16 cellular contexts compared by ENCODE assay signal in genomic region chr2:36586672-36587071, GRCh38. TPM values are rescaled to one million over a fixed set of nuclear protein-coding genes. Genes with fewer than 3 reads are reported as not detected.
DNase-seq lines count a peak whose midpoint lies in the region; ATAC-seq, FAIRE-seq and TF ChIP-seq lines count a peak whose summit lies in the region.
"Had no signal": no experiment of that assay in that cellular context is flagged by ENCODE, and none has a peak within 500 bp of the region (broad histone marks: within the 10 kb centered on the region; RNA-seq: fewer than 3 reads in every experiment).

No MANE protein-coding gene starts in this region.

- peak overlapping the region; percentile 27; the same call in 1 of the 2 replicates for H3K18ac ChIP-seq in IMR-90 (ENCODE audit: low read depth, low read length)

- ATAC-seq in IMR-90 (ENCODE audit: low read depth) (no peak), K562 (no peak), psoas muscle (no peak), GM18519 (IDR thresholded peaks at IDR 0.05; ENCODE audit: low FRiP score, unreplicated experiment) (no peak)
- ATAC-seq: GM23338, HCT116 had no signal

- no peak overlapping the region for H3K27ac ChIP-seq in IMR-90 (ENCODE audit: insufficient read depth, low read length)
- no peak overlapping the region for H3K27ac ChIP-seq in K562 (ENCODE audit: extremely low read depth, low read depth, low read length)
- H3K27ac ChIP-seq in psoas muscle, result peak overlapping the region; percentile 97

- H3K9me1 ChIP-seq in IMR-90 (ENCODE audit: insufficient read depth, low read length) (peaks cover 14% of the 10 kb centered on the region), K562 (ENCODE audit: control insufficient read depth, insufficient read depth, low read length) (no peaks in the 10 kb centered on the region)

- no peak for TF ChIP-seq POLR2A in IMR-90 (IDR thresholded peaks at IDR 0.05; ENCODE audit: low read depth, low read length)
- TF ChIP-seq POLR2A in K562 (conservative IDR thresholded peaks at IDR 0.05), result no peak

- no peak overlapping the region for H4K91ac ChIP-seq in IMR-90 (ENCODE audit: insufficient read depth, low read depth, low read length)

- TF ChIP-seq CTCF in IMR-90 (conservative IDR thresholded peaks at IDR 0.05; ENCODE audit: low read depth, low read length), result no peak
- TF ChIP-seq CTCF in K562 (IDR thresholded peaks at IDR 0.05 in 2 of 3, conservative IDR thresholded peaks at IDR 0.05 in 1 of 3; ENCODE audit: insufficient read depth in 2 of 3, low read depth in 1 of 3, low read length in 3 of 3), result no peak
- TF ChIP-seq CTCF in psoas muscle (IDR thresholded peaks at IDR 0.05), result no peak

- POLR2A ChIA-PET in IMR-90 (lab: Charles Lee; ENCODE audit: unreplicated experiment) (no interaction called here), K562 (lab: Yijun Ruan, JAX) (no interaction called here)

- H2BK5ac ChIP-seq in IMR-90 (ENCODE audit: low read depth, low read length, poor library complexity, severe bottlenecking), result no peak overlapping the region

- no peak overlapping the region for H3K56ac ChIP-seq in IMR-90 (ENCODE audit: extremely low read depth, insufficient read depth, low read length)

- H3K27me3 ChIP-seq in IMR-90 (ENCODE audit: control insufficient read depth, insufficient read depth, low read length) (no peaks in the 10 kb centered on the region), K562 (ENCODE audit: control insufficient read depth in 2 of 2, insufficient read depth in 2 of 2, low read length in 2 of 2) (no peaks in the 10 kb centered on the region), psoas muscle (ENCODE audit: insufficient read depth in 3 of 3, low read length in 2 of 3) (no peaks in the 10 kb centered on the region)

- H3K4ac ChIP-seq in IMR-90 (ENCODE audit: low read depth, low read length), result no peak overlapping the region

- no peak overlapping the region for H4K8ac ChIP-seq in IMR-90 (ENCODE audit: low read depth in 2 of 2, low read length in 2 of 2)

- H3K9ac ChIP-seq in IMR-90 (ENCODE audit: low read depth, low read length), result no peak overlapping the region
- no peak overlapping the region for H3K9ac ChIP-seq in K562 (ENCODE audit: insufficient read depth in 1 of 2, low read depth in 2 of 2, low read length in 2 of 2)

- H3K4me2 ChIP-seq in IMR-90 (ENCODE audit: low read depth, low read length) (no peak overlapping the region), K562 (ENCODE audit: insufficient read depth, low read length) (no peak overlapping the region)
- H3K4me2 ChIP-seq: GM23338 had no signal

- no peak overlapping the region for H2AK5ac ChIP-seq in IMR-90 (ENCODE audit: low read depth, low read length)

- dilution Hi-C loops in IMR-90 (cut with HindIII; ENCODE audit: low sequenced_read_pairs, unreplicated experiment), result no loop called here

- no peak overlapping the region for H2BK120ac ChIP-seq in IMR-90 (ENCODE audit: low read depth, low read length)

- H2AFZ ChIP-seq in IMR-90 (replicated peaks; ENCODE audit: low read length, poor library complexity) (no peak overlapping the region), K562 (ENCODE audit: low read depth, low read length) (no peak overlapping the region)
- H2AFZ ChIP-seq: GM23338 had no signal

- no peak overlapping the region for H2AK9ac ChIP-seq in IMR-90 (replicated peaks; ENCODE audit: low read depth, low read length, poor library complexity)

- TF ChIP-seq RAD21 in IMR-90 (IDR thresholded peaks at IDR 0.05; ENCODE audit: low read length) (no peak), K562 (CRISPR knock-in tag; conservative IDR thresholded peaks at IDR 0.05 in 1 of 2, IDR thresholded peaks at IDR 0.05 in 1 of 2) (no peak)

- in situ Hi-C loops in IMR-90 (cut with MboI; ENCODE audit: low sequenced_read_pairs), result no loop called here
- in situ Hi-C loops in K562 (cut with MboI), result no loop called here

- WGBS in IMR-90 (ENCODE audit: extremely low coverage in 2 of 2, insufficient read length in 1 of 2), 2 experiments, result 100% methylated on average over 2 of the region's 6 CpGs; no CpG with 5 or more reads in 1 of the 2 experiments
- 89% methylated on average over 6 of the region's 6 CpGs for WGBS in K562 (ENCODE audit: insufficient coverage, low coverage, missing lambda C conversion rate)
- WGBS in psoas muscle, 3 donors, result 84 to 91% (median 85%) methylated on average over 6 of the region's 6 CpGs

- H2BK20ac ChIP-seq in IMR-90 (ENCODE audit: low read depth, low read length), result no peak overlapping the region

- no peak overlapping the region for H3K23ac ChIP-seq in IMR-90 (ENCODE audit: low read depth, low read length)

- intact Hi-C loops in IMR-90 (cut with micrococcal nuclease), result no loop called here
- intact Hi-C loops in K562 (cut with micrococcal nuclease), result no loop called here
- intact Hi-C loops in psoas muscle (cut with DNase I), result no loop called here

- no peaks in the 10 kb centered on the region for H3K9me3 ChIP-seq in IMR-90 (ENCODE audit: control insufficient read depth, insufficient read depth, low read length)
- H3K9me3 ChIP-seq in K562 (replicated peaks; ENCODE audit: control insufficient read depth, insufficient read depth, low read depth, low read length), result no peaks in the 10 kb centered on the region
- no peaks in the 10 kb centered on the region for H3K9me3 ChIP-seq in psoas muscle

- H3K79me2 ChIP-seq in K562 (ENCODE audit: control insufficient read depth, insufficient read depth, low read length), result peaks cover 4% of the 10 kb centered on the region; the same call in 1 of the 3 replicates

- H3K36me3 ChIP-seq in IMR-90 (ENCODE audit: control insufficient read depth, insufficient read depth, low read length) (peaks cover 20% of the 10 kb centered on the region), K562 (ENCODE audit: control insufficient read depth, insufficient read depth, low read length) (peaks cover 68% of the 10 kb centered on the region), psoas muscle (ENCODE audit: insufficient read depth in 1 of 2, low read depth in 1 of 2) (peaks cover 5 to 31% of the 10 kb centered on the region in 2 donors)

- DNase-seq in IMR-90 (no peak), K562 (ENCODE audit: extremely low read depth in 1 of 4, low spot score in 3 of 4) (no peak), psoas muscle (no peak), NOMO-1 treated with dmso at 0.1 percent for 144 hours (lab: John Stamatoyannopoulos, UW; ENCODE audit: unreplicated experiment) (no peak)
- DNase-seq in central memory CD4-positive, alpha-beta T cell, result no peak
- DNase-seq: Calu3; CD4-positive, alpha-beta memory T cell; COR-L47; DMS153; DND-41; H9 had no signal

- peaks cover 9% of the 10 kb centered on the region for H3K4me1 ChIP-seq in IMR-90 (ENCODE audit: control insufficient read depth, insufficient read depth, low read length)
- H3K4me1 ChIP-seq in K562 (replicated peaks in 1 of 2; ENCODE audit: control insufficient read depth in 2 of 2, insufficient read depth in 2 of 2, low read length in 2 of 2), result no peaks in the 10 kb centered on the region
- peaks cover 88% of the 10 kb centered on the region for H3K4me1 ChIP-seq in psoas muscle

- H3K14ac ChIP-seq in IMR-90 (replicated peaks; ENCODE audit: low read depth, low read length), result no peak overlapping the region

- H3K4me3 ChIP-seq in IMR-90 (ENCODE audit: insufficient read depth, low read depth, low read length), result no peak overlapping the region
- no peak overlapping the region for H3K4me3 ChIP-seq in K562
- H3K4me3 ChIP-seq in psoas muscle, result no peak overlapping the region
- H3K4me3 ChIP-seq: GM23338 had no signal

- H3K79me1 ChIP-seq in IMR-90 (ENCODE audit: low read depth in 1 of 2, low read length in 2 of 2), result peaks cover 45 to 82% of the 10 kb centered on the region in 2 experiments

- H4K20me1 ChIP-seq in IMR-90 (ENCODE audit: insufficient read depth, low read length) (peaks cover 3% of the 10 kb centered on the region; the same call in 1 of the 2 replicates), K562 (replicated peaks; ENCODE audit: control insufficient read depth, insufficient read depth, low read length) (no peaks in the 10 kb centered on the region)

- no peak overlapping the region for H2BK15ac ChIP-seq in IMR-90 (ENCODE audit: low read depth, low read length)

- TF ChIP-seq EP300 in K562 (IDR thresholded peaks at IDR 0.05; ENCODE audit: low read length), result no peak

- FAIRE-seq in K562 (lab: Jason Lieb, UNC), result no peak
- FAIRE-seq: GM12892, GM19239 had no signal

- no TSS peak for BruUV-seq in IMR-90 (replicated peaks; lab: Mats Ljungman, UMichigan)
- BruUV-seq in K562 (replicated peaks; lab: Mats Ljungman, UMichigan), result no TSS peak

- no peak overlapping the region for H4K5ac ChIP-seq in IMR-90 (ENCODE audit: low read depth, low read length)

- CTCF ChIA-PET in IMR-90 (lab: Yijun Ruan, JAX), result interaction anchor here (0.8 to 1.3 kb wide), 2 partner anchors 32 to 37 kb away, joined by 3 to 4 read pairs; no protein-coding TSS in a partner anchor
- CTCF ChIA-PET in K562 (lab: Yijun Ruan, JAX; ENCODE audit: low intra/inter-chr PET ratio), result no interaction called here

TF ChIP-seq in IMR-90, 13 proteins besides CTCF, POLR2A, EP300 and RAD21 (continues in another document):
- TF ChIP-seq SMC3 (IDR thresholded peaks at IDR 0.05; ENCODE audit: low read depth, low read length), result no peak

TF ChIP-seq in K562, 482 proteins besides CTCF, POLR2A, EP300 and RAD21 (continues in another document):
- TF ChIP-seq ZNF239 (CRISPR knock-in tag; IDR thresholded peaks at IDR 0.05), result no peak

RNA-seq across cellular contexts. Expression of gene FEZ2, which starts 11.3 kb away (rescaled TPM):
- total RNA-seq in IMR-90 (2012; rRNA removed), result 19.4 and 43.3 TPM in 2 replicates
- 31.6 and 32.4 TPM in 2 replicates for polyA plus RNA-seq in IMR-90 (2012; rRNA removed)
- 5.2 and 11.4 TPM in 2 replicates for polyA plus RNA-seq in IMR-90 (2012; cell fraction: cytosol; rRNA removed)
- polyA plus RNA-seq in IMR-90 (2012; cell fraction: nucleus; rRNA removed; ENCODE audit: low replicate concordance), result 1.9 and 13.6 TPM in 2 replicates
- 20.5 and 72.9 TPM in 2 replicates for total RNA-seq in K562 (2011; cell fraction: chromatin; rRNA removed; ENCODE audit: low replicate concordance)
- total RNA-seq in K562 (2011; cell fraction: nucleolus; rRNA removed), result 7.5 and 10.5 TPM in 2 replicates
- 30.0 and 48.2 TPM in 2 replicates for total RNA-seq in K562 (2011; cell fraction: nucleoplasm; rRNA removed)
- total RNA-seq in K562 (2014; rRNA removed), result 19.7 and 20.0 TPM in 2 replicates
- total RNA-seq in K562 (2014; rRNA removed; fragmentation: Illumina TruSeq; extraction: Trizol), result 28.8 and 42.9 TPM in 2 replicates
- total RNA-seq in K562 (2015; rRNA removed; fragmentation: Illumina TruSeq; extraction: Trizol), result 28.3 and 28.7 TPM in 2 replicates
- 19.2 and 20.1 TPM in 2 replicates for total RNA-seq in K562 (2021)
- polyA plus RNA-seq in K562 (2011; rRNA removed), result 29.7 and 35.5 TPM in 2 replicates
- polyA plus RNA-seq in K562 (2011; cell fraction: cytosol; rRNA removed), result 5.4 and 14.7 TPM in 2 replicates
- 11.1 and 17.5 TPM in 2 replicates for polyA plus RNA-seq in K562 (2011; cell fraction: nucleus; rRNA removed)
- 18.8 and 23.4 TPM in 2 replicates for polyA plus RNA-seq in K562 (2012)
- polyA plus RNA-seq in K562 (2014; fragmentation: Illumina TruSeq; extraction: Trizol), result 20.9 and 23.8 TPM in 2 replicates
- polyA plus RNA-seq in K562 (2014; fragmentation: Nextera tagmentation; extraction: Ambion mirVana), result 10 to 100 TPM in 1 of 2 experiments, 1 to 10 TPM in 1; 9.9 to 10.8 TPM
- polyA plus RNA-seq in K562 (2014; rRNA removed), result 16.6 and 17.3 TPM in 2 replicates
- 40.5 and 45.0 TPM in 2 replicates for polyA minus RNA-seq in K562 (2011; rRNA and poly(A)+ RNA removed)
- polyA minus RNA-seq in K562 (2011; cell fraction: cytosol; rRNA and poly(A)+ RNA removed), result 7.8 and 15.2 TPM in 2 replicates
- 21.0 and 39.5 TPM in 2 replicates for polyA minus RNA-seq in K562 (2011; cell fraction: nucleus; rRNA and poly(A)+ RNA removed)
- total RNA-seq in psoas muscle, result 100 to 1,000 TPM in 3 of 4 donors, 10 to 100 TPM in 1; 61.5 to 291 (median 181) TPM
- 100 to 1,000 TPM in 2 of 3 donors, 10 to 100 TPM in 1; 69.0 to 240 (median 151) TPM for polyA plus RNA-seq in psoas muscle
